Comparison of ENCODE assay signal across 1 cellular context in genomic region chr3:125154110-125154509, GRCh38.
TF ChIP-seq lines count a peak whose summit lies in the region.

No MANE protein-coding gene starts in this region.

TF ChIP-seq in GM12878, 131 proteins besides CTCF, POLR2A, EP300 and RAD21:
- TF ChIP-seq POU2F2 (IDR thresholded peaks at IDR 0.05; ENCODE audit: borderline replicate concordance, low read depth, low read length) (no peak), FOXM1 (IDR thresholded peaks at IDR 0.05; ENCODE audit: low read depth, low read length) (no peak), NR2C1 (IDR thresholded peaks at IDR 0.05) (no peak), MYB (IDR thresholded peaks at IDR 0.05; ENCODE audit: borderline replicate concordance, low read depth, low read length) (no peak), POLR2AphosphoS2 (IDR thresholded peaks at IDR 0.05; ENCODE audit: low read depth, low read length) (no peak), BMI1 (IDR thresholded peaks at IDR 0.05; ENCODE audit: borderline replicate concordance) (no peak), SUZ12 (IDR thresholded peaks at IDR 0.05; ENCODE audit: unreplicated experiment) (no peak), PAX5 (IDR thresholded peaks at IDR 0.05; ENCODE audit: borderline replicate concordance, low read depth, low read length) (no peak), TCF12 (IDR thresholded peaks at IDR 0.05; ENCODE audit: low read depth, low read length) (no peak), FOXK2 (IDR thresholded peaks at IDR 0.05) (no peak), NR2C2 (IDR thresholded peaks at IDR 0.05; ENCODE audit: borderline replicate concordance, control insufficient read depth, insufficient read length, low read depth) (no peak), ETV6 (conservative IDR thresholded peaks at IDR 0.05 in 1 of 2, IDR thresholded peaks at IDR 0.05 in 1 of 2; ENCODE audit: borderline replicate concordance in 1 of 2, low read depth in 1 of 2) (no peak), JUND (IDR thresholded peaks at IDR 0.05; ENCODE audit: low read depth, low read length) (no peak)
- TF ChIP-seq, protein P1, sequence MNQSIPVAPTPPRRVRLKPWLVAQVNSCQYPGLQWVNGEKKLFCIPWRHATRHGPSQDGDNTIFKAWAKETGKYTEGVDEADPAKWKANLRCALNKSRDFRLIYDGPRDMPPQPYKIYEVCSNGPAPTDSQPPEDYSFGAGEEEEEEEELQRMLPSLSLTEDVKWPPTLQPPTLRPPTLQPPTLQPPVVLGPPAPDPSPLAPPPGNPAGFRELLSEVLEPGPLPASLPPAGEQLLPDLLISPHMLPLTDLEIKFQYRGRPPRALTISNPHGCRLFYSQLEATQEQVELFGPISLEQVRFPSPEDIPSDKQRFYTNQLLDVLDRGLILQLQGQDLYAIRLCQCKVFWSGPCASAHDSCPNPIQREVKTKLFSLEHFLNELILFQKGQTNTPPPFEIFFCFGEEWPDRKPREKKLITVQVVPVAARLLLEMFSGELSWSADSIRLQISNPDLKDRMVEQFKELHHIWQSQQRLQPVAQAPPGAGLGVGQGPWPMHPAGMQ (IDR thresholded peaks at IDR 0.05; ENCODE audit: borderline replicate concordance) = no peak
